ENCODE assay signal across 8 cellular contexts in the genomic region with DNA sequence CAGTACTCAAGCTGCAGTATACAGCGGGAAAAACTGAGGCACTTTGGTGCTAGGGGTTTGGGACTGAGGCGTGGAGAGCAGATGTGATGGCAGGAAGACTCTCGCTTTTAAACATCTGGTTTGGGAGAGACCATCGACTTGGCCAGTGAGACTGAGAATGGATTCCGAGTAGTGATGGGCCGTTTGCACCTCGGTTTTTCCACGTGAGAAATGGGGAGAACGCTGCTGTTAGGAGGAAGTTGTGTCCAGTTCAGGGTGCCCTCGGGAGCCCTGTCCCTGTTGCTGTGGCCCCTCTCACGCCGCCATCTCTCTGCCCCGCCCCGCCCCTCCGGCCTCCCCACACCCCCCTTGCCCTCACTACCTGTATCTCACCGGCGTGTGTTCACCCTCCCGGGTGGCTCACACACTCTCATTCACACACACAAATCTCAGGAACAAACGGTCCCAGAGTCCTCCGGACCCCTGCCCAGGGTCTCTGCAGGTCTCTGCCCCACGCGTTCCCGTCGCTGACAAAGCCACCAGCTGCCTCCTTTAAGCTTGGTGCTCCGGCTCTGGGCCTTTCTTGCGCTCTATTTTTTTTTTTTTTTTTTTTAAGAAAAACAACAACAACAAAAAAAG. TPM values are rescaled to one million over a fixed set of nuclear protein-coding genes. Genes with fewer than 3 reads are reported as not detected.
A peak's percentile ranks its signal among the peaks of the same experiment; 100 is the strongest.
DNase-seq lines count a peak whose midpoint lies in the region; ATAC-seq and TF ChIP-seq lines count a peak whose summit lies in the region.

No MANE protein-coding gene starts in this region.

- no peak overlapping the region for H2AFZ ChIP-seq in GM23338
- H2AFZ ChIP-seq in SU-DHL-6 (ENCODE audit: low read depth, low read length, severe bottlenecking), result no peak overlapping the region

- no peaks in the 10 kb centered on the region for H3K27me3 ChIP-seq in GM23338 (ENCODE audit: insufficient read depth)
- no peaks in the 10 kb centered on the region for H3K27me3 ChIP-seq in SU-DHL-6 (ENCODE audit: low read length)

- no peak overlapping the region; the same call in 1 of the 2 replicates for H3K27ac Mint-ChIP-seq in GM23338

- H3K79me2 ChIP-seq in GM23338 (replicated peaks; ENCODE audit: insufficient read depth) (peaks cover 37% of the 10 kb centered on the region), SU-DHL-6 (ENCODE audit: insufficient read depth, low read length) (peaks cover 11% of the 10 kb centered on the region; the same call in 1 of the 2 replicates)

- H3K4me1 Mint-ChIP-seq in GM23338, result peaks cover 37% of the 10 kb centered on the region

- H4K20me1 ChIP-seq in GM23338 (replicated peaks; ENCODE audit: insufficient read depth) (peaks cover 31% of the 10 kb centered on the region), SU-DHL-6 (ENCODE audit: low read depth, low read length) (no peaks in the 10 kb centered on the region)

- ATAC-seq in GM23338 (no peak), GM18505 (IDR thresholded peaks at IDR 0.05; ENCODE audit: unreplicated experiment) (no peak)

- peak overlapping the region; percentile 90 for H3K4me3 Mint-ChIP-seq in GM23338

- peaks cover 37% of the 10 kb centered on the region for H3K4me1 ChIP-seq in GM23338 (ENCODE audit: insufficient read depth)

- H3K9me2 ChIP-seq in GM23338 (ENCODE audit: insufficient read depth), result no peaks in the 10 kb centered on the region
- H3K9me2 ChIP-seq in SU-DHL-6 (replicated peaks; ENCODE audit: insufficient read depth, low read length), result no peaks in the 10 kb centered on the region

- H3K27ac ChIP-seq in GM23338 (ENCODE audit: low read depth) (no peak overlapping the region), SU-DHL-6 (ENCODE audit: low read depth, low read length) (peak overlapping the region; percentile 89)

- peak overlapping the region; percentile 91 for H3K4me3 ChIP-seq in GM23338
- peak overlapping the region; percentile 84 for H3K4me3 ChIP-seq in SU-DHL-6 (ENCODE audit: insufficient read depth, low read length, poor library complexity, severe bottlenecking)
- peak overlapping the region; percentile 71 for H3K4me3 ChIP-seq in fibroblast of pulmonary artery (replicated peaks; ENCODE audit: low read depth, low read length)
- peak overlapping the region; percentile 84 for H3K4me3 ChIP-seq in skeletal muscle cell (ENCODE audit: low read depth, low read length)

- TF ChIP-seq CTCF in GM23338 (conservative IDR thresholded peaks at IDR 0.05; ENCODE audit: low read depth in 2 of 2), result no peak
- TF ChIP-seq CTCF in SU-DHL-6 (IDR thresholded peaks at IDR 0.05; ENCODE audit: insufficient read depth, low read length, poor library complexity, severe bottlenecking), result no peak
- no peak for TF ChIP-seq CTCF in fibroblast of pulmonary artery (IDR thresholded peaks at IDR 0.05; ENCODE audit: low read length, missing control alignments)
- no peak for TF ChIP-seq CTCF in GM20000 (IDR thresholded peaks at IDR 0.05; ENCODE audit: extremely low read depth, missing control alignments)

- DNase-seq in GM23338 (ENCODE audit: low spot score) (no peak), fibroblast of pulmonary artery (ENCODE audit: low read depth) (no peak), skeletal muscle cell (ENCODE audit: low read depth) (no peak), NCI-H1436 (lab: John Stamatoyannopoulos, UW) (no peak), GM20000 (ENCODE audit: low spot score) (no peak), GM19238 (ENCODE audit: insufficient read length, low spot score) (no peak)

- H3K9ac ChIP-seq in SU-DHL-6 (ENCODE audit: low read length), result peak overlapping the region; percentile 85

- TF ChIP-seq POLR2A in GM18505 (IDR thresholded peaks at IDR 0.05; ENCODE audit: borderline replicate concordance, extremely low read depth, insufficient read depth, insufficient read length), result no peak

- H3K9me3 ChIP-seq in SU-DHL-6 (ENCODE audit: insufficient read depth, low read length), result no peaks in the 10 kb centered on the region

- H3K9me3 Mint-ChIP-seq in GM23338, result no peaks in the 10 kb centered on the region

- peaks cover 32% of the 10 kb centered on the region for H3K36me3 Mint-ChIP-seq in GM23338 (ENCODE audit: low read depth)

- H3K27me3 Mint-ChIP-seq in GM23338 (ENCODE audit: insufficient read depth, low read depth, poor library complexity), result peaks cover 5% of the 10 kb centered on the region

- H3F3A ChIP-seq in GM23338 (replicated peaks; ENCODE audit: low read depth) (peaks cover 22% of the 10 kb centered on the region), SU-DHL-6 (ENCODE audit: insufficient read depth) (peaks cover 22% of the 10 kb centered on the region)

- H3K36me3 ChIP-seq in GM23338 (ENCODE audit: insufficient read depth) (no peaks in the 10 kb centered on the region), SU-DHL-6 (ENCODE audit: low read length) (no peaks in the 10 kb centered on the region)

- peak overlapping the region; percentile 100 for H3K4me2 ChIP-seq in GM23338
- H3K4me2 ChIP-seq in SU-DHL-6 (ENCODE audit: low read depth, low read length, poor library complexity, severe bottlenecking), result peak overlapping the region; percentile 92

TF ChIP-seq in GM23338, 12 proteins besides CTCF, POLR2A, EP300 and RAD21:
- no peak for TF ChIP-seq JUNB (IDR thresholded peaks at IDR 0.05; ENCODE audit: unreplicated experiment)
TF ChIP-seq in GM23338: peak in this region for 0.

RNA-seq across cellular contexts. Expression of a gene that starts 2.7 kb away (rescaled TPM):
- 29.0 and 32.0 TPM in 2 replicates for total RNA-seq in GM23338 (2014; rRNA removed; shearing (Covaris generic))
- polyA plus RNA-seq in GM23338 (2016; fragmentation: Nextera tagmentation; extraction: Ambion mirVana), result 14.1 and 16.1 TPM in 2 replicates

RNA-seq across cellular contexts. Expression of a gene that starts 18.9 kb away (rescaled TPM):
- total RNA-seq in GM23338 (2014; rRNA removed; shearing (Covaris generic)), result 14.4 and 19.8 TPM in 2 replicates
- polyA plus RNA-seq in GM23338 (2016; fragmentation: Nextera tagmentation; extraction: Ambion mirVana), result 17.9 and 23.2 TPM in 2 replicates

RNA-seq across cellular contexts. Expression of a gene that starts 30.7 kb away (rescaled TPM):
- 65.8 and 66.3 TPM in 2 replicates for total RNA-seq in GM23338 (2014; rRNA removed; shearing (Covaris generic))
- 26.5 and 31.3 TPM in 2 replicates for polyA plus RNA-seq in GM23338 (2016; fragmentation: Nextera tagmentation; extraction: Ambion mirVana)

RNA-seq across cellular contexts. Expression of a gene that starts 37.5 kb away (rescaled TPM):
- 14.6 and 17.8 TPM in 2 replicates for total RNA-seq in GM23338 (2014; rRNA removed; shearing (Covaris generic))
- polyA plus RNA-seq in GM23338 (2016; fragmentation: Nextera tagmentation; extraction: Ambion mirVana), result 29.0 and 36.3 TPM in 2 replicates

RNA-seq across cellular contexts. Expression of a gene that starts 52.5 kb away (rescaled TPM):
- total RNA-seq in GM23338 (2014; rRNA removed; shearing (Covaris generic)), result 13.7 and 21.0 TPM in 2 replicates
- 5.8 and 6.9 TPM in 2 replicates for polyA plus RNA-seq in GM23338 (2016; fragmentation: Nextera tagmentation; extraction: Ambion mirVana)
